Comparison of ENCODE assay signal across 8 cellular contexts in genomic region chr5:134003957-134004625, GRCh38.
DNase-seq lines count a peak whose midpoint lies in the region; ATAC-seq and TF ChIP-seq lines count a peak whose summit lies in the region.

No MANE protein-coding gene starts in this region.

- H3K4me3 ChIP-seq in mucosa of rectum (ENCODE audit: low read length in 2 of 2): peak overlapping the region; percentile 78 to 87

- H3K27ac ChIP-seq in epithelial cell of prostate (peak overlapping the region; percentile 88), mucosa of rectum (ENCODE audit: low read depth in 2 of 2, low read length in 2 of 2) (peak overlapping the region; percentile 98)

- DNase-seq in ELR (ENCODE audit: low read depth): peak; percentile 60
- peak; percentile 15 to 52 (median 36) for DNase-seq in activated CD8-positive, alpha-beta memory T cell treated with anti-CD3 and anti-CD28 coated beads for 48 hours (ENCODE audit: low read depth in 2 of 3, low spot score in 2 of 3)
- DNase-seq in epithelial cell of prostate (ENCODE audit: low read depth, low spot score): no peak
- DNase-seq in stimulated activated effector memory CD8-positive, alpha-beta T cell treated with anti-CD3 and anti-CD28 coated beads, Interleukin-12 subunit alpha, Interleukin-12 subunit beta, amount 100 ng/mL, for 72 hours (ENCODE audit: low spot score in 2 of 2): peak in 1 of 2 donors; percentile 89
- no peak for DNase-seq in SHP77 (lab: John Stamatoyannopoulos, UW)

- peak overlapping the region; percentile 95 for H3K27ac Mint-ChIP-seq in stimulated activated effector memory CD8-positive, alpha-beta T cell treated with anti-CD3 and anti-CD28 coated beads, Interleukin-12 subunit alpha, Interleukin-12 subunit beta, amount 100 ng/mL, for 72 hours

- peaks cover 5 to 13% of the 10 kb centered on the region in 2 donors for H3K36me3 ChIP-seq in mucosa of rectum (ENCODE audit: control insufficient read depth in 2 of 2, insufficient read depth in 2 of 2, low read length in 2 of 2)

- no peaks in the 10 kb centered on the region for H3K9me3 ChIP-seq in mucosa of rectum (ENCODE audit: control insufficient read depth in 2 of 2, low read length in 2 of 2)

- H3K9me3 Mint-ChIP-seq in stimulated activated effector memory CD8-positive, alpha-beta T cell treated with anti-CD3 and anti-CD28 coated beads, Interleukin-12 subunit alpha, Interleukin-12 subunit beta, amount 100 ng/mL, for 72 hours: no peaks in the 10 kb centered on the region

- no peak for TF ChIP-seq EP300 in Ishikawa (IDR thresholded peaks at IDR 0.05; ENCODE audit: borderline replicate concordance)

- no peaks in the 10 kb centered on the region for H3K27me3 ChIP-seq in mucosa of rectum (ENCODE audit: control insufficient read depth in 2 of 2, insufficient read depth in 2 of 2, low read length in 2 of 2)

- H3K9ac ChIP-seq in mucosa of rectum (ENCODE audit: low read depth in 1 of 2, low read length in 2 of 2): peak overlapping the region; percentile 79 to 94

- peaks cover 52% of the 10 kb centered on the region for H3K4me1 Mint-ChIP-seq in stimulated activated effector memory CD8-positive, alpha-beta T cell treated with anti-CD3 and anti-CD28 coated beads, Interleukin-12 subunit alpha, Interleukin-12 subunit beta, amount 100 ng/mL, for 72 hours

- peak; percentile 28 for ATAC-seq in GM21528 (IDR thresholded peaks at IDR 0.05; ENCODE audit: low FRiP score, unreplicated experiment)
- ATAC-seq in stimulated activated effector memory CD8-positive, alpha-beta T cell treated with anti-CD3 and anti-CD28 coated beads, Interleukin-12 subunit alpha, Interleukin-12 subunit beta, amount 100 ng/mL, for 72 hours: peak; percentile 36

- H3K4me1 ChIP-seq in mucosa of rectum (ENCODE audit: control insufficient read depth in 2 of 2, insufficient read depth in 2 of 2, low read length in 2 of 2): peaks cover 30 to 36% of the 10 kb centered on the region in 2 donors

- peaks cover 59% of the 10 kb centered on the region for H3K36me3 Mint-ChIP-seq in stimulated activated effector memory CD8-positive, alpha-beta T cell treated with anti-CD3 and anti-CD28 coated beads, Interleukin-12 subunit alpha, Interleukin-12 subunit beta, amount 100 ng/mL, for 72 hours

- no peak for TF ChIP-seq RAD21 in Ishikawa (IDR thresholded peaks at IDR 0.05; ENCODE audit: low read depth)

- H3K4me3 Mint-ChIP-seq in stimulated activated effector memory CD8-positive, alpha-beta T cell treated with anti-CD3 and anti-CD28 coated beads, Interleukin-12 subunit alpha, Interleukin-12 subunit beta, amount 100 ng/mL, for 72 hours: peak overlapping the region; percentile 85

TF ChIP-seq in Ishikawa, 13 proteins besides CTCF, POLR2A, EP300 and RAD21:
- TF ChIP-seq TEAD4 (IDR thresholded peaks at IDR 0.05) (no peak), EGR1 (IDR thresholded peaks at IDR 0.05) (peak; percentile 87), USF1 (IDR thresholded peaks at IDR 0.05) (peak; percentile 76), MAX (IDR thresholded peaks at IDR 0.05) (peak; percentile 62)

Comparison
In these comparisons a context has a peak if more than half of its experiments do, and no peak if none do; other contexts are left out.
1. DNase-seq: peak in ELR (single experiment) and activated CD8-positive, alpha-beta memory T cell treated with anti-CD3 and anti-CD28 coated beads for 48 hours (3 of 3); none in epithelial cell of prostate (single experiment) and SHP77 (0 of 2).